Comparison of ENCODE assay signal across 34 cellular contexts in genomic region chr9:11713077-11713476, GRCh38.
"Had no signal": no experiment of that assay in that cellular context is flagged by ENCODE, and none has a peak within 500 bp of the region (broad histone marks: within the 10 kb centered on the region; RNA-seq: fewer than 3 reads in every experiment).

No MANE protein-coding gene starts in this region.

- H3K36me3 ChIP-seq: MG63 had no signal

- H3K9me3 ChIP-seq: MG63 had no signal

- DNase-seq: Karpas-422, Kasumi-1, MG63, MM.1S, MV-4-11, NCI-H1048, NCI-H1092, NCI-H1092 treated with DMSO at 0.1 percent for 48 hours, NCI-H1105, NCI-H1105 treated with DMSO at 0.1 percent for 48 hours, NCI-H1417, NCI-H1417 treated with DMSO at 0.1 percent for 48 hours, NCI-H1436, NCI-H1436 treated with DMSO at 0.1 percent for 48 hours, NCI-H146, NCI-H1694, NCI-H1694 treated with DMSO at 0.1 percent for 48 hours, NCI-H187, NCI-H187 treated with DMSO at 0.1 percent for 48 hours, NCI-H1930, NCI-H2029, NCI-H2029 treated with DMSO at 0.1 percent for 48 hours, NCI-H2081, NCI-H2081 treated with DMSO at 0.1 percent for 48 hours, NCI-H2107, NCI-H2171, NCI-H2171 treated with DMSO at 0.1 percent for 48 hours, NCI-H2227 treated with DMSO at 0.1 percent for 48 hours, NCI-H226, NCI-H345, NCI-H446, NCI-H446 treated with DMSO at 0.1 percent for 48 hours, NCI-H510A, NCI-H510A treated with DMSO at 0.1 percent for 48 hours had no signal

- H3K4me3 ChIP-seq: MG63 had no signal
